Comparison of ENCODE assay signal across 1 cellular context in genomic region chr6:145370559-145370958, GRCh38.
TF ChIP-seq lines count a peak whose summit lies in the region.

No MANE protein-coding gene starts in this region.

TF ChIP-seq in HCT116, 20 proteins besides CTCF, POLR2A, EP300 and RAD21 (continued from another document):
- no peak for TF ChIP-seq REST (IDR thresholded peaks at IDR 0.05; ENCODE audit: low read depth)
- TF ChIP-seq EZH2 (IDR thresholded peaks at IDR 0.05), result no peak
- TF ChIP-seq SIN3A (IDR thresholded peaks at IDR 0.05; ENCODE audit: low read depth), result no peak
- no peak for TF ChIP-seq JUND (IDR thresholded peaks at IDR 0.05)
